In genomic region chr11:114262681-114263509, GRCh38 we compare ENCODE assay signal across 8 cellular contexts. TPM values are rescaled to one million over a fixed set of nuclear protein-coding genes. Genes with fewer than 3 reads are reported as not detected.
DNase-seq lines count a peak whose midpoint lies in the region; ATAC-seq and TF ChIP-seq lines count a peak whose summit lies in the region.

No MANE protein-coding gene starts in this region.

- H3K4me2 ChIP-seq in Karpas-422 (ENCODE audit: low read depth, low read length, poor library complexity, severe bottlenecking): no peak overlapping the region

- no peaks in the 10 kb centered on the region for H3K36me3 ChIP-seq in Karpas-422 (ENCODE audit: insufficient read depth, low read length)

- no peaks in the 10 kb centered on the region for H3K9me2 ChIP-seq in Karpas-422 (replicated peaks; ENCODE audit: insufficient read depth, low read length)

- no peaks in the 10 kb centered on the region for H4K20me1 ChIP-seq in Karpas-422 (ENCODE audit: insufficient read depth, low read depth, low read length)

- DNase-seq in DMS153 treated with DMSO at 0.1 percent for 48 hours (lab: John Stamatoyannopoulos, UW; ENCODE audit: unreplicated experiment) (peak; percentile 66), Karpas-422 (peak; percentile 49), RPMI7951 (ENCODE audit: low read depth) (peak; percentile 47), epidermal melanocyte (ENCODE audit: insufficient read length, low spot score) (peak; percentile 65), mesothelial cell of epicardium (ENCODE audit: low spot score in 2 of 2, unreplicated experiment in 2 of 2) (no peak)
- DNase-seq in activated T-cell treated with anti-CD3 and anti-CD28 coated beads, Interleukin-2, amount 50 U/mL, for 24 hours: no peak
- no peak for DNase-seq in central memory CD4-positive, alpha-beta T cell

- TF ChIP-seq CTCF in mesothelial cell of epicardium (IDR thresholded peaks at IDR 0.05; ENCODE audit: unreplicated experiment): peak; percentile 49

- no peak overlapping the region for H3K27ac Mint-ChIP-seq in mesothelial cell of epicardium
- no peak overlapping the region for H3K27ac Mint-ChIP-seq in activated T-cell treated with anti-CD3 and anti-CD28 coated beads, Interleukin-2, amount 50 U/mL, for 24 hours

- no peaks in the 10 kb centered on the region for H3K79me2 ChIP-seq in Karpas-422 (ENCODE audit: low read length)

- H3K27ac ChIP-seq in Karpas-422 (ENCODE audit: low read length): no peak overlapping the region

- no peaks in the 10 kb centered on the region for H3K36me3 Mint-ChIP-seq in mesothelial cell of epicardium
- no peaks in the 10 kb centered on the region for H3K36me3 Mint-ChIP-seq in activated T-cell treated with anti-CD3 and anti-CD28 coated beads, Interleukin-2, amount 50 U/mL, for 24 hours (ENCODE audit: low read depth)

- peaks cover 7% of the 10 kb centered on the region for H3K4me1 ChIP-seq in Karpas-422 (ENCODE audit: low read length)

- no peaks in the 10 kb centered on the region for H3K27me3 ChIP-seq in Karpas-422 (ENCODE audit: low read length)

- H3K9me3 ChIP-seq in Karpas-422 (ENCODE audit: low read length): no peaks in the 10 kb centered on the region

- peaks cover 3% of the 10 kb centered on the region for H3K4me1 Mint-ChIP-seq in mesothelial cell of epicardium
- no peaks in the 10 kb centered on the region for H3K4me1 Mint-ChIP-seq in activated T-cell treated with anti-CD3 and anti-CD28 coated beads, Interleukin-2, amount 50 U/mL, for 24 hours (ENCODE audit: low read depth)

- H3K9me3 Mint-ChIP-seq in mesothelial cell of epicardium: no peaks in the 10 kb centered on the region
- H3K9me3 Mint-ChIP-seq in activated T-cell treated with anti-CD3 and anti-CD28 coated beads, Interleukin-2, amount 50 U/mL, for 24 hours: no peaks in the 10 kb centered on the region

- ATAC-seq in GM18867 (IDR thresholded peaks at IDR 0.05; ENCODE audit: unreplicated experiment): no peak

- peaks cover 22% of the 10 kb centered on the region for H3K27me3 Mint-ChIP-seq in mesothelial cell of epicardium (ENCODE audit: low read depth)
- H3K27me3 Mint-ChIP-seq in activated T-cell treated with anti-CD3 and anti-CD28 coated beads, Interleukin-2, amount 50 U/mL, for 24 hours: no peaks in the 10 kb centered on the region

- H3K4me3 ChIP-seq in Karpas-422 (ENCODE audit: low read length): no peak overlapping the region

- H2AFZ ChIP-seq in Karpas-422 (ENCODE audit: low read length): no peak overlapping the region

- H3K9ac ChIP-seq in Karpas-422 (ENCODE audit: low read length): no peak overlapping the region

- H3K4me3 Mint-ChIP-seq in mesothelial cell of epicardium: no peak overlapping the region
- no peak overlapping the region for H3K4me3 Mint-ChIP-seq in activated T-cell treated with anti-CD3 and anti-CD28 coated beads, Interleukin-2, amount 50 U/mL, for 24 hours

RNA-seq across cellular contexts. Expression of gene NNMT, which starts 33.3 kb away (rescaled TPM):
- total RNA-seq in Karpas-422 (2014; rRNA removed; shearing (Covaris generic); ENCODE audit: low replicate concordance): not detected in 2 replicates
- total RNA-seq in RPMI7951 (2014; rRNA removed; shearing (Covaris generic)): 344 and 368 TPM in 2 replicates
- total RNA-seq in mesothelial cell of epicardium: 0.54 to 2.4 TPM (median 2.3 TPM) in 3 replicates

Comparison
In these comparisons a context has a peak if more than half of its experiments do, and no peak if none do; other contexts are left out.
1. DNase-seq: peak in DMS153 treated with DMSO at 0.1 percent for 48 hours (single experiment), Karpas-422 (single experiment), RPMI7951 (single experiment) and epidermal melanocyte (single experiment); none in mesothelial cell of epicardium (0 of 2), activated T-cell treated with anti-CD3 and anti-CD28 coated beads, Interleukin-2, amount 50 U/mL, for 24 hours (single experiment) and central memory CD4-positive, alpha-beta T cell (single experiment).
2. RNA of gene NNMT, which starts 33.3 kb away (total RNA-seq): 344 to 368 TPM in RPMI7951; 0.54 to 2.4 TPM in mesothelial cell of epicardium and not detected in Karpas-422; every median in the first group is over 100 times any median in the second.